ENCODE assay signal across 10 cellular contexts in genomic region chr7:106070201-106070551, GRCh38. TPM values are rescaled to one million over a fixed set of nuclear protein-coding genes. Genes with fewer than 3 reads are reported as not detected.
DNase-seq lines count a peak whose midpoint lies in the region; ATAC-seq, FAIRE-seq and TF ChIP-seq lines count a peak whose summit lies in the region.
"Had no signal": no experiment of that assay in that cellular context is flagged by ENCODE, and none has a peak within 500 bp of the region (broad histone marks: within the 10 kb centered on the region; RNA-seq: fewer than 3 reads in every experiment).

No MANE protein-coding gene starts in this region.

- H3K36me3 Mint-ChIP-seq in activated CD4-positive, alpha-beta memory T cell treated with anti-CD3 and anti-CD28 coated beads, Interleukin-2, amount 10 ng/mL, durations not matched to agents 7 days and 5 days (ENCODE audit: low read depth) = peaks cover 2% of the 10 kb centered on the region
- H3K36me3 Mint-ChIP-seq in mesothelial cell of epicardium = no peaks in the 10 kb centered on the region

- H3K9ac ChIP-seq in liver (ENCODE audit: low read depth in 1 of 2, low read length in 2 of 2) (no peak overlapping the region), HepG2 (ENCODE audit: insufficient read depth, low read depth, low read length) (no peak overlapping the region)

- WGBS in liver = 49% methylated on average over 5 of the region's 5 CpGs
- 20% methylated on average over 1 of the region's 5 CpGs for WGBS in HepG2 (ENCODE audit: low lambda C conversion rate)

- no peaks in the 10 kb centered on the region for H3K27me3 Mint-ChIP-seq in activated CD4-positive, alpha-beta memory T cell treated with anti-CD3 and anti-CD28 coated beads, Interleukin-2, amount 10 ng/mL, durations not matched to agents 7 days and 5 days
- peaks cover 8% of the 10 kb centered on the region for H3K27me3 Mint-ChIP-seq in mesothelial cell of epicardium (ENCODE audit: low read depth)

- TF ChIP-seq CTCF in liver (IDR thresholded peaks at IDR 0.05; ENCODE audit: low read depth, low read length, missing input control) = no peak
- no peak for TF ChIP-seq CTCF in HepG2 (CRISPR knock-in tag; IDR thresholded peaks at IDR 0.05)
- TF ChIP-seq CTCF in VCaP (conservative IDR thresholded peaks at IDR 0.05) = no peak
- no peak for TF ChIP-seq CTCF in lower lobe of right lung (IDR thresholded peaks at IDR 0.05)
- no peak for TF ChIP-seq CTCF in mesothelial cell of epicardium (IDR thresholded peaks at IDR 0.05; ENCODE audit: unreplicated experiment)

- no peak overlapping the region for H3K4me3 ChIP-seq in liver (ENCODE audit: low read depth in 1 of 3, low read length in 3 of 3)
- no peak overlapping the region for H3K4me3 ChIP-seq in HepG2 (replicated peaks in 1 of 3; ENCODE audit: insufficient read depth in 1 of 3, low read depth in 2 of 3, low read length in 3 of 3)
- H3K4me3 ChIP-seq in lower lobe of right lung = no peak overlapping the region

- DNase-seq in HepG2 (ENCODE audit: low spot score) (no peak), lower lobe of right lung (peak; percentile 65), urothelium cell line (ENCODE audit: low spot score) (peak; percentile 78), frontal cortex (ENCODE audit: low spot score in 2 of 2) (no peak), mesothelial cell of epicardium (ENCODE audit: low spot score in 2 of 2, unreplicated experiment in 2 of 2) (no peak)
- DNase-seq in activated CD4-positive, alpha-beta memory T cell treated with anti-CD3 and anti-CD28 coated beads, Interleukin-2, amount 10 ng/mL, durations not matched to agents 7 days and 5 days = no peak
- DNase-seq: activated gamma-delta T cell treated with Interleukin-2 at 50 U/mL for 16 hours had no signal

- no peak for TF ChIP-seq RAD21 in liver (IDR thresholded peaks at IDR 0.05)
- TF ChIP-seq RAD21 in HepG2 (CRISPR knock-in tag; IDR thresholded peaks at IDR 0.05) = no peak

- TF ChIP-seq EP300 in HepG2 (IDR thresholded peaks at IDR 0.05; ENCODE audit: low read depth in 2 of 2, low read length in 2 of 2) = no peak
- TF ChIP-seq EP300 in HepG2 (CRISPR knock-in tag; IDR thresholded peaks at IDR 0.05; ENCODE audit: borderline replicate concordance) = no peak

- intact Hi-C loops in HepG2 (cut with micrococcal nuclease; ENCODE audit: unreplicated experiment) (no loop called here), lower lobe of right lung (cut with DNase I) (no loop called here)

- BruUV-seq in HepG2 (replicated peaks; lab: Mats Ljungman, UMichigan) = no TSS peak

- in situ Hi-C loops in HepG2 (cut with HindIII; ENCODE audit: extremely low pct_ligation_motif_present, low pct_unique_long_range_greater_than_20kb) = no loop called here

- ATAC-seq in HepG2 (no peak), lower lobe of right lung (peak; percentile 58 to 73)

- FAIRE-seq in HepG2 (lab: Jason Lieb, UNC) = no peak
- FAIRE-seq in urothelium cell line (lab: Jason Lieb, UNC) = peak; percentile 53
- FAIRE-seq in frontal cortex (lab: Jason Lieb, UNC) = no peak
- FAIRE-seq: GM12892 had no signal

- H3K9me3 Mint-ChIP-seq in activated CD4-positive, alpha-beta memory T cell treated with anti-CD3 and anti-CD28 coated beads, Interleukin-2, amount 10 ng/mL, durations not matched to agents 7 days and 5 days = no peaks in the 10 kb centered on the region
- H3K9me3 Mint-ChIP-seq in mesothelial cell of epicardium = no peaks in the 10 kb centered on the region

- peak overlapping the region in 1 of 2 donors; percentile 20 for H3K27ac ChIP-seq in liver (ENCODE audit: low read depth in 1 of 2, low read length in 2 of 2)
- no peak overlapping the region for H3K27ac ChIP-seq in HepG2 (ENCODE audit: extremely low read length, insufficient read depth, low read length)
- peak overlapping the region; percentile 92 for H3K27ac ChIP-seq in VCaP
- no peak overlapping the region for H3K27ac ChIP-seq in lower lobe of right lung

- no peak overlapping the region for H3K4me2 ChIP-seq in HepG2 (ENCODE audit: low read depth, low read length)

- H3K4me1 ChIP-seq in liver (ENCODE audit: control insufficient read depth in 4 of 4, insufficient read depth in 4 of 4, low read length in 3 of 4) (peaks cover 2 to 22% (median 12%) of the 10 kb centered on the region in 4 donors), HepG2 (ENCODE audit: insufficient read depth, low read length) (peaks cover 88% of the 10 kb centered on the region), lower lobe of right lung (peaks cover 46% of the 10 kb centered on the region)

- H3K9me3 ChIP-seq in liver (ENCODE audit: control insufficient read depth in 4 of 4, low read length in 3 of 4) (no peaks in the 10 kb centered on the region), HepG2 (ENCODE audit: low read length) (no peaks in the 10 kb centered on the region), lower lobe of right lung (no peaks in the 10 kb centered on the region)

- no peaks in the 10 kb centered on the region for H3K79me2 ChIP-seq in HepG2 (ENCODE audit: insufficient read depth, low read length)

- peaks cover 44% of the 10 kb centered on the region for H3K4me1 Mint-ChIP-seq in activated CD4-positive, alpha-beta memory T cell treated with anti-CD3 and anti-CD28 coated beads, Interleukin-2, amount 10 ng/mL, durations not matched to agents 7 days and 5 days
- peaks cover 70% of the 10 kb centered on the region for H3K4me1 Mint-ChIP-seq in mesothelial cell of epicardium

- no peak overlapping the region for H3K27ac Mint-ChIP-seq in activated CD4-positive, alpha-beta memory T cell treated with anti-CD3 and anti-CD28 coated beads, Interleukin-2, amount 10 ng/mL, durations not matched to agents 7 days and 5 days
- no peak overlapping the region for H3K27ac Mint-ChIP-seq in mesothelial cell of epicardium

- H4K20me1 ChIP-seq in HepG2 (ENCODE audit: insufficient read depth, low read length) = no peaks in the 10 kb centered on the region

- H3K4me3 Mint-ChIP-seq in activated CD4-positive, alpha-beta memory T cell treated with anti-CD3 and anti-CD28 coated beads, Interleukin-2, amount 10 ng/mL, durations not matched to agents 7 days and 5 days = no peak overlapping the region
- no peak overlapping the region for H3K4me3 Mint-ChIP-seq in mesothelial cell of epicardium

- H3K36me3 ChIP-seq in liver (ENCODE audit: control insufficient read depth in 4 of 4, insufficient read depth in 3 of 4, low read depth in 1 of 4, low read length in 3 of 4) (no peaks in the 10 kb centered on the region), HepG2 (replicated peaks in 1 of 2; ENCODE audit: control insufficient read depth in 1 of 2, insufficient read depth in 2 of 2, low read length in 2 of 2) (no peaks in the 10 kb centered on the region), lower lobe of right lung (no peaks in the 10 kb centered on the region)

- no peak overlapping the region for H2AFZ ChIP-seq in HepG2 (ENCODE audit: low read length)

- H3K27me3 ChIP-seq in liver (ENCODE audit: control insufficient read depth in 4 of 4, insufficient read depth in 4 of 4, low read length in 3 of 4) (no peaks in the 10 kb centered on the region), HepG2 (ENCODE audit: control insufficient read depth in 1 of 2, insufficient read depth in 2 of 2, low read length in 2 of 2) (no peaks in the 10 kb centered on the region; a peak in 1 of 5 replicates), lower lobe of right lung (ENCODE audit: low read depth) (no peaks in the 10 kb centered on the region)

- CTCF ChIA-PET in HepG2 (lab: Yijun Ruan, JAX; ENCODE audit: low intra/inter-chr PET ratio, low total read pairs) = no interaction called here
- CTCF ChIA-PET in activated CD4-positive, alpha-beta memory T cell treated with anti-CD3 and anti-CD28 coated beads, Interleukin-2, amount 10 ng/mL, durations not matched to agents 7 days and 5 days (lab: Charles Lee) = interaction anchor here (2.1 to 3.0 kb wide), 3 partner anchors 12 to 84 kb away, joined by 6 to 17 read pairs (median 12); no protein-coding TSS in a partner anchor

- POLR2A ChIA-PET in HepG2 (lab: Yijun Ruan, JAX) = no interaction called here
- POLR2A ChIA-PET in activated CD4-positive, alpha-beta memory T cell treated with anti-CD3 and anti-CD28 coated beads, Interleukin-2, amount 10 ng/mL, durations not matched to agents 7 days and 5 days (lab: Charles Lee) = interaction anchor here (1.7 to 5.5 kb wide), 3 partner anchors 12 to 41 kb away, joined by 7 to 93 read pairs (median 17); partner anchors contain the start of gene SYPL1

- TF ChIP-seq POLR2A in HepG2 (IDR thresholded peaks at IDR 0.05; ENCODE audit: insufficient read depth in 1 of 2, low read depth in 2 of 2, low read length in 2 of 2) = no peak

TF ChIP-seq in liver, 16 proteins besides CTCF, POLR2A, EP300 and RAD21 (continues in another document):
- TF ChIP-seq JUND (IDR thresholded peaks at IDR 0.05) = peak in 1 of 2 donors; percentile 23

TF ChIP-seq in HepG2, 621 proteins besides CTCF, POLR2A, EP300 and RAD21 (continues in another document):
- no peak for TF ChIP-seq MAFG (CRISPR knock-in tag; IDR thresholded peaks at IDR 0.05)

RNA-seq across cellular contexts. Expression of gene SYPL1, which starts 41.9 kb away (rescaled TPM):
- total RNA-seq in liver = 10 to 100 TPM; 25.5 to 26.5 TPM
- polyA plus RNA-seq in liver = 10 to 100 TPM; 31.1 to 41.2 TPM
- 25.7 and 27.5 TPM in 2 replicates for total RNA-seq in HepG2 (2016; rRNA removed; fragmentation: Illumina TruSeq; extraction: Trizol)
- 7.4 and 7.8 TPM in 2 replicates for total RNA-seq in HepG2 (2016; cell fraction: cytosol; rRNA removed; fragmentation: Illumina TruSeq; extraction: Trizol; ENCODE audit: low read depth)
- total RNA-seq in HepG2 (2016; cell fraction: insoluble cytoplasmic fraction; rRNA removed; fragmentation: Illumina TruSeq; extraction: Trizol) = 19.4 and 28.6 TPM in 2 replicates
- 14.0 and 17.5 TPM in 2 replicates for total RNA-seq in HepG2 (2016; cell fraction: membrane; rRNA removed; fragmentation: Illumina TruSeq; extraction: Trizol)
- total RNA-seq in HepG2 (2016; cell fraction: nucleus; rRNA removed; fragmentation: Illumina TruSeq; extraction: Trizol) = 45.1 and 48.0 TPM in 2 replicates
- 32.9 and 40.2 TPM in 2 replicates for polyA plus RNA-seq in HepG2 (2011; rRNA removed)
- polyA plus RNA-seq in HepG2 (2011; cell fraction: cytosol; rRNA removed) = 20.4 and 33.2 TPM in 2 replicates
- polyA plus RNA-seq in HepG2 (2011; cell fraction: nucleus; rRNA removed) = 7.1 and 9.3 TPM in 2 replicates
- 44.2 and 45.6 TPM in 2 replicates for polyA plus RNA-seq in HepG2 (2012)
- 8.7 TPM in 2 replicates for polyA plus RNA-seq in HepG2 (2016; cell fraction: cytosol; fragmentation: Illumina TruSeq; extraction: Trizol; ENCODE audit: low read depth)
- polyA plus RNA-seq in HepG2 (2016; cell fraction: insoluble cytoplasmic fraction; fragmentation: Illumina TruSeq; extraction: Trizol; ENCODE audit: low read depth) = 42.0 and 43.1 TPM in 2 replicates
- polyA plus RNA-seq in HepG2 (2016; cell fraction: membrane; fragmentation: Illumina TruSeq; extraction: Trizol; ENCODE audit: low read depth) = 15.9 and 18.3 TPM in 2 replicates
- 71.1 and 87.2 TPM in 2 replicates for polyA plus RNA-seq in HepG2 (2016; cell fraction: nucleus; fragmentation: Illumina TruSeq; extraction: Trizol; ENCODE audit: insufficient read depth, low read depth)
- polyA minus RNA-seq in HepG2 (2011; rRNA and poly(A)+ RNA removed; ENCODE audit: low replicate concordance) = 30.6 and 35.4 TPM in 2 replicates
- polyA minus RNA-seq in HepG2 (2011; cell fraction: cytosol; rRNA and poly(A)+ RNA removed) = 23.1 and 27.5 TPM in 2 replicates
- 19.3 and 28.8 TPM in 2 replicates for polyA minus RNA-seq in HepG2 (2011; cell fraction: nucleus; rRNA and poly(A)+ RNA removed)
- total RNA-seq in lower lobe of right lung = 79.6 TPM
- 37.5 TPM for total RNA-seq in frontal cortex
- total RNA-seq in activated CD4-positive, alpha-beta memory T cell treated with anti-CD3 and anti-CD28 coated beads, Interleukin-2, amount 10 ng/mL, durations not matched to agents 7 days and 5 days = 10 to 100 TPM; 37.5 to 38.8 TPM
- total RNA-seq in mesothelial cell of epicardium = 63.9 to 64.3 TPM (median 64.0 TPM) in 3 replicates

Comparison
In these comparisons a context has a peak if more than half of its experiments do, and no peak if none do; other contexts are left out.
1. DNase-seq: peak in lower lobe of right lung (single experiment) and urothelium cell line (single experiment); none in HepG2 (single experiment), frontal cortex (0 of 2), activated CD4-positive, alpha-beta memory T cell treated with anti-CD3 and anti-CD28 coated beads, Interleukin-2, amount 10 ng/mL, durations not matched to agents 7 days and 5 days (single experiment) and mesothelial cell of epicardium (0 of 2).